In genomic region chr7:155643804-155644177, GRCh38 we compare ENCODE assay signal across 8 cellular contexts. TPM values are rescaled to one million over a fixed set of nuclear protein-coding genes. Genes with fewer than 3 reads are reported as not detected.
A peak's percentile ranks its signal among the peaks of the same experiment; 100 is the strongest.
DNase-seq lines count a peak whose midpoint lies in the region; ATAC-seq and TF ChIP-seq lines count a peak whose summit lies in the region.

No MANE protein-coding gene starts in this region.

- H3K4me1 ChIP-seq in cardiac muscle cell (ENCODE audit: low read depth) (peaks cover 11% of the 10 kb centered on the region), Peyer's patch (peaks cover 0 to 24% (median 7%) of the 10 kb centered on the region in 4 donors), fibroblast of lung (ENCODE audit: control insufficient read depth, extremely low read depth, insufficient read depth, low read length) (peaks cover 2% of the 10 kb centered on the region), prostate gland (replicated peaks) (peaks cover 16% of the 10 kb centered on the region)

- TF ChIP-seq CTCF in cardiac muscle cell (IDR thresholded peaks at IDR 0.05; ENCODE audit: low read depth, low read length) = no peak
- TF ChIP-seq CTCF in Peyer's patch (IDR thresholded peaks at IDR 0.05) = no peak
- no peak for TF ChIP-seq CTCF in fibroblast of lung (conservative IDR thresholded peaks at IDR 0.05 in 1 of 2, IDR thresholded peaks at IDR 0.05 in 1 of 2; ENCODE audit: low read depth in 1 of 2, low read length in 2 of 2)
- TF ChIP-seq CTCF in prostate gland (IDR thresholded peaks at IDR 0.05) = no peak

- peak overlapping the region; percentile 100 for H3K27ac ChIP-seq in cardiac muscle cell
- peak overlapping the region; percentile 94 to 99 (median 96) for H3K27ac ChIP-seq in Peyer's patch
- H3K27ac ChIP-seq in fibroblast of lung (ENCODE audit: insufficient read depth, low read length) = peak overlapping the region; percentile 96
- peak overlapping the region; percentile 87 to 95 for H3K27ac ChIP-seq in prostate gland

- H3K4me3 ChIP-seq in cardiac muscle cell = peak overlapping the region; percentile 92
- peak overlapping the region; percentile 88 to 100 (median 93) for H3K4me3 ChIP-seq in Peyer's patch
- H3K4me3 ChIP-seq in fibroblast of lung (replicated peaks in 1 of 4; ENCODE audit: control extremely low read depth in 1 of 4, insufficient read depth in 1 of 4, low read depth in 3 of 4, low read length in 4 of 4) = peak overlapping the region; percentile 94 to 98 (median 96)
- H3K4me3 ChIP-seq in prostate gland = peak overlapping the region; percentile 70 to 97

- TF ChIP-seq POLR2A in Peyer's patch (IDR thresholded peaks at IDR 0.05) = no peak
- no peak for TF ChIP-seq POLR2A in prostate gland (IDR thresholded peaks at IDR 0.05)

- peak overlapping the region; percentile 99 for H3K9ac ChIP-seq in fibroblast of lung (ENCODE audit: insufficient read depth, low read length)

- no peak for ATAC-seq in Right ventricle myocardium superior (ENCODE audit: poor library complexity)

- H3K9me3 ChIP-seq in cardiac muscle cell (ENCODE audit: low read depth) (no peaks in the 10 kb centered on the region), Peyer's patch (peaks cover 0 to 6% (median 0%) of the 10 kb centered on the region in 4 donors), fibroblast of lung (ENCODE audit: control insufficient read depth, insufficient read depth, low read depth, low read length) (no peaks in the 10 kb centered on the region), prostate gland (no peaks in the 10 kb centered on the region)

- peak overlapping the region; percentile 97 for H3K4me2 ChIP-seq in fibroblast of lung (ENCODE audit: extremely low read depth, insufficient read depth, low read length)

- intact Hi-C loops in Right ventricle myocardium superior (cut with DNase I) = loop anchor here (10.0 kb wide), 1 partner anchor 91 kb away; no protein-coding TSS in a partner anchor
- intact Hi-C loops in prostate gland (cut with DNase I) = no loop called here

- H4K20me1 ChIP-seq in fibroblast of lung (ENCODE audit: control insufficient read depth, extremely low read depth, insufficient read depth, low read length) = no peaks in the 10 kb centered on the region

- WGBS in prostate gland = 1% methylated on average over 32 of the region's 32 CpGs

- peaks cover 43% of the 10 kb centered on the region for H3K79me2 ChIP-seq in fibroblast of lung (ENCODE audit: control insufficient read depth, insufficient read depth, low read length)

- peak; percentile 27 to 63 for DNase-seq in cardiac muscle cell (ENCODE audit: low read depth in 1 of 2, low spot score in 1 of 2)
- no peak for DNase-seq in Right ventricle myocardium superior
- no peak for DNase-seq in Peyer's patch
- peak in 1 of 2 donors; percentile 31 for DNase-seq in fibroblast of lung (ENCODE audit: low read depth in 2 of 2)
- DNase-seq in prostate gland (ENCODE audit: low spot score) = no peak
- no peak for DNase-seq in NCI-H524 treated with DMSO at 0.1 percent for 48 hours (lab: John Stamatoyannopoulos, UW)
- no peak for DNase-seq in A172 (ENCODE audit: low spot score)
- DNase-seq in SIG-M5 (lab: John Stamatoyannopoulos, UW) = no peak

- H3K27me3 ChIP-seq in cardiac muscle cell (no peaks in the 10 kb centered on the region), Peyer's patch (no peaks in the 10 kb centered on the region), fibroblast of lung (ENCODE audit: control insufficient read depth, insufficient read depth, low read length) (no peaks in the 10 kb centered on the region), prostate gland (replicated peaks; ENCODE audit: insufficient read depth) (no peaks in the 10 kb centered on the region)

- peaks cover 5% of the 10 kb centered on the region for H3K36me3 ChIP-seq in cardiac muscle cell
- peaks cover 0 to 16% (median 3%) of the 10 kb centered on the region in 3 donors for H3K36me3 ChIP-seq in Peyer's patch
- peaks cover 4% of the 10 kb centered on the region for H3K36me3 ChIP-seq in fibroblast of lung (ENCODE audit: control insufficient read depth, insufficient read depth, low read length)
- H3K36me3 ChIP-seq in prostate gland = no peaks in the 10 kb centered on the region

- peak overlapping the region; percentile 100 for H2AFZ ChIP-seq in fibroblast of lung (ENCODE audit: low read length)

RNA-seq across cellular contexts. Expression of gene RBM33, which starts 0.7 kb away (rescaled TPM):
- total RNA-seq in cardiac muscle cell = 19.6 and 51.1 TPM in 2 replicates
- 53.5 and 76.3 TPM in 2 replicates for polyA plus RNA-seq in cardiac muscle cell
- 32.8 TPM for total RNA-seq in Right ventricle myocardium superior
- 100 to 1,000 TPM in 3 of 4 donors, 10 to 100 TPM in 1; 87.4 to 191 (median 123) TPM for total RNA-seq in Peyer's patch
- 18.7 and 33.2 TPM in 2 replicates for total RNA-seq in fibroblast of lung
- 6.9 and 8.2 TPM in 2 replicates for polyA plus RNA-seq in fibroblast of lung
- polyA plus RNA-seq in fibroblast of lung (2012) = 9.9 and 10.6 TPM in 2 replicates
- 10.2 and 20.0 TPM in 2 replicates for polyA minus RNA-seq in fibroblast of lung (ENCODE audit: low replicate concordance)
- total RNA-seq in prostate gland = 10 to 100 TPM; 33.2 to 82.9 TPM
- 17.0 and 18.6 TPM in 2 replicates for total RNA-seq in A172 (2014; rRNA removed; shearing (Covaris generic))

Comparison
In these comparisons a context has a peak if more than half of its experiments do, and no peak if none do; other contexts are left out.
1. DNase-seq: peak in cardiac muscle cell (2 of 2); none in Right ventricle myocardium superior (single experiment), Peyer's patch (0 of 3), prostate gland (single experiment), NCI-H524 treated with DMSO at 0.1 percent for 48 hours (single experiment), A172 (single experiment) and SIG-M5 (single experiment).
2. Peak in every context shown above with its lines, with median percentiles within 50 percentile points of each other: H3K27ac ChIP-seq and H3K4me3 ChIP-seq.